ENCODE assay signal across 8 cellular contexts in genomic region chr1:204507317-204508105, GRCh38. TPM values are rescaled to one million over a fixed set of nuclear protein-coding genes. Genes with fewer than 3 reads are reported as not detected.
DNase-seq lines count a peak whose midpoint lies in the region; ATAC-seq and TF ChIP-seq lines count a peak whose summit lies in the region.

No MANE protein-coding gene starts in this region.

- H3K23ac ChIP-seq in mesendoderm (ENCODE audit: low read length), result no peak overlapping the region

- H3K36me3 ChIP-seq in SK-N-SH (replicated peaks in 1 of 2; ENCODE audit: control insufficient read depth in 1 of 2, insufficient read depth in 2 of 2, low read length in 1 of 2) (no peaks in the 10 kb centered on the region), mesendoderm (ENCODE audit: control insufficient read depth, insufficient read depth, low read length) (no peaks in the 10 kb centered on the region), transverse colon (no peaks in the 10 kb centered on the region)

- H3K4me1 Mint-ChIP-seq in effector memory CD8-positive, alpha-beta T cell (ENCODE audit: low read depth in 2 of 2), result peaks cover 24 to 30% of the 10 kb centered on the region in 2 donors

- CTCF ChIA-PET in SK-N-SH (lab: Yijun Ruan, JAX), result interaction anchor here (0.8 to 26.2 kb wide), 10 partner anchors 9 to 434 kb away, joined by 3 to 1005 read pairs (median 6); partner anchors contain the start of genes MDM4 and PIK3C2B

- H2BK120ac ChIP-seq in mesendoderm (ENCODE audit: low read depth, low read length), result no peak overlapping the region

- no peak for TF ChIP-seq RAD21 in SK-N-SH (IDR thresholded peaks at IDR 0.05; ENCODE audit: low read length)

- no peak overlapping the region for H4K5ac ChIP-seq in mesendoderm (ENCODE audit: low read length)

- peaks cover 31% of the 10 kb centered on the region for H3K36me3 Mint-ChIP-seq in effector memory CD8-positive, alpha-beta T cell (ENCODE audit: insufficient read depth)

- H3K27me3 ChIP-seq in SK-N-SH (ENCODE audit: insufficient read depth), result no peaks in the 10 kb centered on the region
- no peaks in the 10 kb centered on the region for H3K27me3 ChIP-seq in mesendoderm (ENCODE audit: insufficient read depth, low read length, poor library complexity)
- no peaks in the 10 kb centered on the region for H3K27me3 ChIP-seq in transverse colon

- peak overlapping the region; percentile 77 for H3K9ac ChIP-seq in SK-N-SH
- peak overlapping the region; percentile 94 for H3K9ac ChIP-seq in mesendoderm (ENCODE audit: low read length)

- peak overlapping the region; percentile 95 for H3K56ac ChIP-seq in mesendoderm (ENCODE audit: low read length)

- peak overlapping the region; percentile 100 for H2AFZ ChIP-seq in SK-N-SH (ENCODE audit: low read depth)

- peaks cover 3% of the 10 kb centered on the region for H4K20me1 ChIP-seq in SK-N-SH (ENCODE audit: insufficient read depth)

- H3K4me1 ChIP-seq in SK-N-SH (ENCODE audit: control insufficient read depth in 1 of 2, insufficient read depth in 2 of 2, low read depth in 1 of 2, low read length in 1 of 2), result peaks cover 3 to 5% of the 10 kb centered on the region in 2 experiments; a peak in 2 of 4 replicates
- H3K4me1 ChIP-seq in mesendoderm (ENCODE audit: control insufficient read depth, low read depth, low read length), result no peaks in the 10 kb centered on the region
- peaks cover 0 to 21% (median 15%) of the 10 kb centered on the region in 4 donors for H3K4me1 ChIP-seq in transverse colon

- intact Hi-C loops in transverse colon (cut with DNase I; ENCODE audit: low total_unique reads), result no loop called here

- ATAC-seq in GM19397 (IDR thresholded peaks at IDR 0.05; ENCODE audit: unreplicated experiment) (peak; percentile 4), HG03460 (IDR thresholded peaks at IDR 0.05; ENCODE audit: unreplicated experiment) (no peak)
- peak; percentile 49 for ATAC-seq in effector memory CD8-positive, alpha-beta T cell (replicated peaks)

- H3K79me2 ChIP-seq in SK-N-SH (ENCODE audit: insufficient read depth) (no peaks in the 10 kb centered on the region), mesendoderm (ENCODE audit: control insufficient read depth, insufficient read depth, low read length) (no peaks in the 10 kb centered on the region)

- no peak overlapping the region for H2AK5ac ChIP-seq in mesendoderm (ENCODE audit: low read length)

- H2BK15ac ChIP-seq in mesendoderm (replicated peaks; ENCODE audit: low read depth), result no peak overlapping the region

- H2BK5ac ChIP-seq in mesendoderm (ENCODE audit: low read length), result peak overlapping the region; percentile 87

- H3K9me3 ChIP-seq in SK-N-SH (no peaks in the 10 kb centered on the region), transverse colon (no peaks in the 10 kb centered on the region)

- no peak overlapping the region for H3K4ac ChIP-seq in mesendoderm (ENCODE audit: low read depth, low read length)

- H3K27ac ChIP-seq in C4-2B, result peak overlapping the region; percentile 68
- H3K27ac ChIP-seq in SK-N-SH (ENCODE audit: low read depth in 2 of 2, low read length in 1 of 2), result peak overlapping the region; percentile 92 to 95
- H3K27ac ChIP-seq in mesendoderm (ENCODE audit: low read depth, low read length), result peak overlapping the region; percentile 87
- peak overlapping the region; percentile 89 to 91 (median 90) for H3K27ac ChIP-seq in transverse colon

- peak overlapping the region; percentile 100 for H3K27ac Mint-ChIP-seq in effector memory CD8-positive, alpha-beta T cell

- peak overlapping the region; percentile 94 to 97 for H3K4me3 Mint-ChIP-seq in effector memory CD8-positive, alpha-beta T cell

- POLR2A ChIA-PET in SK-N-SH (lab: Yijun Ruan, JAX), result interaction anchor here (0.7 to 3.6 kb wide), 4 partner anchors 9 to 58 kb away, joined by 3 to 51 read pairs (median 8); partner anchors contain the start of gene MDM4

- peak; percentile 35 for TF ChIP-seq POLR2A in transverse colon (IDR thresholded peaks at IDR 0.05)

- no peaks in the 10 kb centered on the region for H3K9me2 ChIP-seq in SK-N-SH

- H3F3A ChIP-seq in SK-N-SH (replicated peaks; ENCODE audit: insufficient read depth), result peaks cover 36% of the 10 kb centered on the region

- TF ChIP-seq EP300 in SK-N-SH (IDR thresholded peaks at IDR 0.05; ENCODE audit: borderline replicate concordance in 1 of 2, low read depth in 1 of 2, low read length in 1 of 2) (no peak), transverse colon (IDR thresholded peaks at IDR 0.05; ENCODE audit: low read depth) (no peak)

- in situ Hi-C loops in transverse colon (cut with MboI; ENCODE audit: low pct_ligation_motif_present in 1 of 4, low pct_unique_long_range_greater_than_20kb in 1 of 4, low sequenced_read_pairs in 3 of 4), result loop anchor here in 1 of 4 donors (10.0 kb wide), 1 partner anchor 63 kb away; no protein-coding TSS in a partner anchor

- under 1% methylated on average over 22 of the region's 22 CpGs for WGBS in SK-N-SH (ENCODE audit: low lambda C conversion rate)
- WGBS in mesendoderm (ENCODE audit: extremely low coverage, insufficient coverage, low lambda C conversion rate), result no CpG with 5 or more reads among the region's 22 CpGs
- 0 to 2% methylated on average over 11 to 22 of the region's 22 CpGs for WGBS in transverse colon (ENCODE audit: low coverage in 1 of 2), 2 donors

- peaks cover 6 to 10% of the 10 kb centered on the region in 2 donors for H3K27me3 Mint-ChIP-seq in effector memory CD8-positive, alpha-beta T cell

- no peaks in the 10 kb centered on the region for H3K79me1 ChIP-seq in mesendoderm (ENCODE audit: low read length)

- peak overlapping the region; percentile 60 for H3K18ac ChIP-seq in mesendoderm (ENCODE audit: low read length)

- H4K8ac ChIP-seq in mesendoderm (ENCODE audit: low read depth, low read length), result no peak overlapping the region

- H3K4me2 ChIP-seq in SK-N-SH, result peak overlapping the region; percentile 78
- H3K4me2 ChIP-seq in mesendoderm (ENCODE audit: low read length), result peak overlapping the region; percentile 63

- H3K9me3 Mint-ChIP-seq in effector memory CD8-positive, alpha-beta T cell, result peaks cover 0 to 2% of the 10 kb centered on the region in 2 donors

- DNase-seq in M059J (ENCODE audit: low read depth) (peak; percentile 75), SK-N-SH (peak; percentile 59), mesendoderm (peak; percentile 94), transverse colon (no peak)
- peak; percentile 16 to 31 (median 25) for DNase-seq in effector memory CD8-positive, alpha-beta T cell

- H3K4me3 ChIP-seq in SK-N-SH (ENCODE audit: low read depth in 2 of 2, low read length in 1 of 2) (peak overlapping the region; percentile 44 to 72), mesendoderm (ENCODE audit: low read length) (peak overlapping the region; percentile 93), transverse colon (peak overlapping the region; percentile 7 to 64 (median 42))

- TF ChIP-seq CTCF in C4-2B (conservative IDR thresholded peaks at IDR 0.05), result no peak
- no peak for TF ChIP-seq CTCF in SK-N-SH (IDR thresholded peaks at IDR 0.05)
- TF ChIP-seq CTCF in transverse colon (IDR thresholded peaks at IDR 0.05), result no peak

TF ChIP-seq in SK-N-SH, 30 proteins besides CTCF, POLR2A, EP300 and RAD21:
- TF ChIP-seq, protein P1, sequence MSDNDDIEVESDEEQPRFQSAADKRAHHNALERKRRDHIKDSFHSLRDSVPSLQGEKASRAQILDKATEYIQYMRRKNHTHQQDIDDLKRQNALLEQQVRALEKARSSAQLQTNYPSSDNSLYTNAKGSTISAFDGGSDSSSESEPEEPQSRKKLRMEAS (IDR thresholded peaks at IDR 0.05; ENCODE audit: low read depth), result peak; percentile 11; the same call in 1 of the 2 replicates
- TF ChIP-seq, protein P2, sequence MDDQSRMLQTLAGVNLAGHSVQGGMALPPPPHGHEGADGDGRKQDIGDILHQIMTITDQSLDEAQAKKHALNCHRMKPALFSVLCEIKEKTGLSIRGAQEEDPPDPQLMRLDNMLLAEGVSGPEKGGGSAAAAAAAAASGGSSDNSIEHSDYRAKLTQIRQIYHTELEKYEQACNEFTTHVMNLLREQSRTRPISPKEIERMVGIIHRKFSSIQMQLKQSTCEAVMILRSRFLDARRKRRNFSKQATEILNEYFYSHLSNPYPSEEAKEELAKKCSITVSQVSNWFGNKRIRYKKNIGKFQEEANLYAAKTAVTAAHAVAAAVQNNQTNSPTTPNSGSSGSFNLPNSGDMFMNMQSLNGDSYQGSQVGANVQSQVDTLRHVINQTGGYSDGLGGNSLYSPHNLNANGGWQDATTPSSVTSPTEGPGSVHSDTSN (IDR thresholded peaks at IDR 0.05), result no peak
- TF ChIP-seq MXI1 (IDR thresholded peaks at IDR 0.05; ENCODE audit: low read depth, low read length) (peak; percentile 47; the same call in 1 of the 2 replicates), POLR2AphosphoS5 (IDR thresholded peaks at IDR 0.05; ENCODE audit: low read depth, low read length) (no peak), CHD2 (IDR thresholded peaks at IDR 0.05; ENCODE audit: low read length, partially characterized antibody) (no peak), JUND (IDR thresholded peaks at IDR 0.05) (no peak), NRF1 (IDR thresholded peaks at IDR 0.05; ENCODE audit: low read depth, low read length) (no peak), RCOR1 (IDR thresholded peaks at IDR 0.05; ENCODE audit: low read length) (no peak), TAF1 (IDR thresholded peaks at IDR 0.05; ENCODE audit: borderline replicate concordance, low read depth, low read length) (no peak; the same call in 1 of the 2 replicates)
TF ChIP-seq in SK-N-SH: peak in this region for 2.

RNA-seq across cellular contexts. Expression of gene MDM4, which starts 8.7 kb away (rescaled TPM):
- 2.7 and 6.9 TPM in 2 replicates for total RNA-seq in M059J (2014; rRNA removed; shearing (Covaris generic))
- polyA plus RNA-seq in SK-N-SH (2012; rRNA removed), result 6.2 and 9.2 TPM in 2 replicates
- polyA plus RNA-seq in SK-N-SH (2012; cell fraction: cytosol; rRNA removed), result 3.4 and 3.7 TPM in 2 replicates
- polyA plus RNA-seq in SK-N-SH (2012; cell fraction: nucleus; rRNA removed), result 21.0 and 47.4 TPM in 2 replicates
- polyA plus RNA-seq in mesendoderm (2013, experiment 1 of 2), result 10.9 TPM
- 10.7 TPM for polyA plus RNA-seq in mesendoderm (2013, experiment 2 of 2)
- 100 to 1,000 TPM in 2 of 4 donors, 10 to 100 TPM in 2; 64.3 to 140 (median 109) TPM for total RNA-seq in transverse colon

RNA-seq across cellular contexts. Expression of gene PIK3C2B, which starts 12.9 kb away (rescaled TPM):
- total RNA-seq in M059J (2014; rRNA removed; shearing (Covaris generic)), result 3.0 and 4.0 TPM in 2 replicates
- polyA plus RNA-seq in SK-N-SH (2012; rRNA removed), result 6.5 and 6.6 TPM in 2 replicates
- polyA plus RNA-seq in SK-N-SH (2012; cell fraction: cytosol; rRNA removed), result 2.4 and 3.6 TPM in 2 replicates
- polyA plus RNA-seq in SK-N-SH (2012; cell fraction: nucleus; rRNA removed), result 10.2 and 11.2 TPM in 2 replicates
- 6.1 TPM for polyA plus RNA-seq in mesendoderm (2013, experiment 1 of 2)
- polyA plus RNA-seq in mesendoderm (2013, experiment 2 of 2), result 6.1 TPM
- 100 to 1,000 TPM in 2 of 4 donors, 10 to 100 TPM in 2; 61.9 to 181 (median 88.8) TPM for total RNA-seq in transverse colon

Comparison
In these comparisons a context has a peak if more than half of its experiments do, and no peak if none do; other contexts are left out.
1. H3K4me3 ChIP-seq: peak in every context shown above with its lines; median percentile 93 in mesendoderm; 58 in SK-N-SH; 42 in transverse colon.
2. RNA of gene PIK3C2B, which starts 12.9 kb away (total RNA-seq): 61.9 to 181 TPM in transverse colon; 3.0 to 4.0 TPM in M059J; every median in the first group is over 10 times any median in the second.
3. Peak in every context shown above with its lines, with median percentiles within 50 percentile points of each other: H3K27ac ChIP-seq.